ENCODE assay signal across 32 cellular contexts in the genomic region with DNA sequence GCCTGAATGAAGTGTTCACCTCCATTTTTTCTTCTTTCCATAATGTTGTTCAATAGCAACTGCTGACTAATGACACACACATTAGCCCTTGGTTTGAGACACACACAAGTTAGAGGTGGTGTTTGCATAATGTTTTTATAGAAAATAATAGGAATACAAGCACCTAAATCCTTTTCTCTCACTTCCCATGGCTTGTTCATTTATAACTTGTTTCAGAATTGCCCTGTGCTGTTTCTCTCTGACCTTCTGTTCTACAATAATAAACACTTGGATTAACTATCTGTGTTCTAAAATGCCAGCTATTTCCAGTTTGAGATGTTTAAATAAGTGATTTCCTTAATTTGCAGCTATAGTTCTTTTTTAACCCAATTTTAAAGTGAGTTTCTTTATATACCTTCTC.
"Had no signal": no experiment of that assay in that cellular context is flagged by ENCODE, and none has a peak within 500 bp of the region (broad histone marks: within the 10 kb centered on the region; RNA-seq: fewer than 3 reads in every experiment).

No MANE protein-coding gene starts in this region.

- H3K9me3 ChIP-seq: adrenal gland, breast epithelium, gastrocnemius medialis had no signal

- DNase-seq: activated B cell treated with CpG ODN at 0.5 μM for 24 hours; activated CD4-positive, alpha-beta T cell treated with anti-CD3 and anti-CD28 coated beads for 48 hours; activated CD4-positive, alpha-beta T cell treated with anti-CD3 and anti-CD28 coated beads, Interleukin-2, amount 50 U/mL, for 1 hour; activated CD4-positive, alpha-beta T cell treated with anti-CD3 and anti-CD28 coated beads, Interleukin-2, amount 50 U/mL, for 48 hours; activated CD8-positive, alpha-beta memory T cell treated with anti-CD3 and anti-CD28 coated beads for 24 hours; activated CD8-positive, alpha-beta T cell treated with anti-CD3 and anti-CD28 coated beads for 36 hours; activated effector memory CD4-positive, alpha-beta T cell treated with Interleukin-2 at 50 U/mL for 16 hours; activated gamma-delta T cell treated with Interleukin-2 at 50 U/mL for 16 hours; activated naive CD4-positive, alpha-beta T cell treated with anti-CD3 and anti-CD28 coated beads, Interleukin-2, amount 50 U/mL, for 16 hours; activated naive CD4-positive, alpha-beta T cell treated with Interleukin-2 at 50 U/mL for 16 hours; activated T-cell treated with anti-CD3 and anti-CD28 coated beads, Interleukin-2, amount 50 U/mL, for 4 hours; adrenal gland; amygdala; aorta; central memory CD4-positive, alpha-beta T cell; cerebellar nuclear complex; dorsolateral prefrontal cortex; effector memory CD4-positive, alpha-beta T cell; endodermal cell; foreskin keratinocyte; gastrocnemius medialis; glutamatergic neuron; T-helper 1 cell; T-helper 17 cell; T1000; WERI-Rb-1 had no signal

- H3K4me1 ChIP-seq: adrenal gland, breast epithelium, foreskin keratinocyte, gastrocnemius medialis had no signal

- H3K27ac ChIP-seq: adrenal gland, breast epithelium, cardiac muscle cell, coronary artery, dorsolateral prefrontal cortex, foreskin keratinocyte, gastrocnemius medialis, WERI-Rb-1 had no signal

- H3K4me3 ChIP-seq: adrenal gland, breast epithelium, cardiac muscle cell, coronary artery, dorsolateral prefrontal cortex, gastrocnemius medialis had no signal

- ATAC-seq: activated CD4-positive, CD25-positive, alpha-beta regulatory T cell treated with anti-CD3 and anti-CD28 coated beads, Interleukin-2, amount 50 U/mL, for 24 hours; activated CD8-positive, alpha-beta T cell treated with anti-CD3 and anti-CD28 coated beads for 36 hours; activated T-cell treated with anti-CD3 and anti-CD28 coated beads, Interleukin-2, amount 50 U/mL, for 4 hours; activated T-helper 17 cell treated with anti-CD3 and anti-CD28 coated beads, Interleukin-2, amount 50 U/mL, for 72 hours; esophagus mucosa; foreskin keratinocyte; gastrocnemius medialis; T-helper 17 cell had no signal

- H3K36me3 ChIP-seq: adrenal gland, breast epithelium, cardiac muscle cell, gastrocnemius medialis, WERI-Rb-1 had no signal

- H3K27me3 ChIP-seq: adrenal gland, breast epithelium, cardiac muscle cell, dorsolateral prefrontal cortex, foreskin keratinocyte, gastrocnemius medialis had no signal
